ENCODE assay signal across 25 cellular contexts in the genomic region with DNA sequence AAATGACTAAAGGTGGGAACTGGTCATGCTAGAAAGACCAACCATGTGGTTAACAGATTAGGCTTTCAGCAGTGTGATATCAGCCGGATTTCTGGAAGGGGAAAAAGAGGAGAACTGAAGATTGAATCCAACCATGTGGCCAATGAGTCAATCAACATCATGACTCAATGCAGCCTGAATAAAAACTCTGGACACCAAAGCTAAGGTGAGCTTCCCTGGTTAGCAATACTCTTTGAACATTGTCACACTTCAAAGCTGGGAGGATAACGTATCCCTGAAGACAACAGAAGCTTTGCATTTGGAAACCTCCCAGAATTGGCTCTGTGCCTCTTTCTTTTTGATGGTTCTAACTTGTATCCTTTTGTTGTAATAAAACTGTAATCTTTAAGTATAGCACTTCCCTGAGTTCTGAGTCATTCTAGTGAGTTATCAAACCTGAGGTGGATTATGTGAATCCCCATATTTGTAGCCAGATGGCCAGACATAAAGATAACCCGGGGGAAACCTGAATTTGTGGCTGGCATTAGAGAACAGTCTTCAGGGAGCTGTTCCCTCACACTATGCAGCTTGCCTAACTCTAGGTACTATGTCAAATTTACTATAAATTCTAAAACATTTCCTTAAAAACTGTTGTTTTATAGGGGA.
DNase-seq lines count a peak whose midpoint lies in the region; ATAC-seq and TF ChIP-seq lines count a peak whose summit lies in the region.
"Had no signal": no experiment of that assay in that cellular context is flagged by ENCODE, and none has a peak within 500 bp of the region (broad histone marks: within the 10 kb centered on the region; RNA-seq: fewer than 3 reads in every experiment).

No MANE protein-coding gene starts in this region.

- no peak for TF ChIP-seq CTCF in fibroblast of villous mesenchyme (IDR thresholded peaks at IDR 0.05; ENCODE audit: insufficient read depth, low read depth, low read length)

- H3K27me3 Mint-ChIP-seq in immature natural killer cell (ENCODE audit: low read depth in 3 of 3), result no peaks in the 10 kb centered on the region
- H3K27me3 Mint-ChIP-seq in CD4-positive, alpha-beta memory T cell, result no peaks in the 10 kb centered on the region
- H3K27me3 Mint-ChIP-seq: activated CD8-positive, alpha-beta T cell treated with anti-CD3 and anti-CD28 coated beads for 36 hours had no signal

- intact Hi-C loops in CD4-positive, alpha-beta memory T cell (cut with micrococcal nuclease), result no loop called here

- H3K4me3 Mint-ChIP-seq in immature natural killer cell, result no peak overlapping the region
- no peak overlapping the region for H3K4me3 Mint-ChIP-seq in CD4-positive, alpha-beta memory T cell
- H3K4me3 Mint-ChIP-seq: activated CD8-positive, alpha-beta T cell treated with anti-CD3 and anti-CD28 coated beads for 36 hours; natural killer cell had no signal

- H3K27me3 ChIP-seq in CD4-positive, alpha-beta memory T cell (ENCODE audit: insufficient read depth, low read length), result no peaks in the 10 kb centered on the region
- H3K27me3 ChIP-seq: BLaER1, dorsolateral prefrontal cortex, ovary, right lobe of liver, suprapubic skin had no signal

- no peaks in the 10 kb centered on the region for H3K36me3 Mint-ChIP-seq in immature natural killer cell
- no peaks in the 10 kb centered on the region for H3K36me3 Mint-ChIP-seq in CD4-positive, alpha-beta memory T cell

- H3K4me3 ChIP-seq in fibroblast of villous mesenchyme (ENCODE audit: low read depth, low read length), result no peak overlapping the region
- H3K4me3 ChIP-seq in CD4-positive, alpha-beta memory T cell (ENCODE audit: low read length in 2 of 2), result no peak overlapping the region
- H3K4me3 ChIP-seq: BLaER1, dorsolateral prefrontal cortex, ovary, right lobe of liver, suprapubic skin had no signal

- H3K4me1 ChIP-seq in CD4-positive, alpha-beta memory T cell (ENCODE audit: insufficient read depth, low read length), result no peaks in the 10 kb centered on the region
- H3K4me1 ChIP-seq: BLaER1, right lobe of liver, suprapubic skin had no signal

- H3K9me3 ChIP-seq in CD4-positive, alpha-beta memory T cell (ENCODE audit: control insufficient read depth in 1 of 2, low read length in 2 of 2), result no peaks in the 10 kb centered on the region
- H3K9me3 ChIP-seq: BLaER1, ovary, right lobe of liver, suprapubic skin had no signal

- no peaks in the 10 kb centered on the region for H3K4me1 Mint-ChIP-seq in immature natural killer cell
- no peaks in the 10 kb centered on the region for H3K4me1 Mint-ChIP-seq in CD4-positive, alpha-beta memory T cell
- H3K4me1 Mint-ChIP-seq: natural killer cell had no signal

- no peak overlapping the region for H3K27ac ChIP-seq in CD4-positive, alpha-beta memory T cell (ENCODE audit: low read depth, low read length)
- H3K27ac ChIP-seq: BLaER1, dorsolateral prefrontal cortex, epithelial cell of prostate, ovary, right lobe of liver, RWPE1, suprapubic skin had no signal

- CTCF ChIA-PET in CD4-positive, alpha-beta memory T cell (lab: Charles Lee; ENCODE audit: partially characterized antibody), result no interaction called here

- no peak for ATAC-seq in HG03108 (IDR thresholded peaks at IDR 0.05; ENCODE audit: unreplicated experiment)
- no peak for ATAC-seq in GM21526 (IDR thresholded peaks at IDR 0.05; ENCODE audit: low FRiP score, unreplicated experiment)
- ATAC-seq: activated CD8-positive, alpha-beta T cell treated with anti-CD3 and anti-CD28 coated beads for 36 hours; natural killer cell; right lobe of liver; SK-N-SH treated with all-trans-retinoic acid at 6 μM for 48 hours had no signal

- POLR2A ChIA-PET in CD4-positive, alpha-beta memory T cell (lab: Charles Lee; ENCODE audit: partially characterized antibody), result no interaction called here

- H3K36me3 ChIP-seq in CD4-positive, alpha-beta memory T cell (ENCODE audit: insufficient read depth, low read length), result no peaks in the 10 kb centered on the region
- H3K36me3 ChIP-seq: BLaER1, ovary, right lobe of liver, suprapubic skin had no signal

- no peak overlapping the region for H3K27ac Mint-ChIP-seq in immature natural killer cell
- H3K27ac Mint-ChIP-seq in CD4-positive, alpha-beta memory T cell, result no peak overlapping the region
- H3K27ac Mint-ChIP-seq: activated CD8-positive, alpha-beta T cell treated with anti-CD3 and anti-CD28 coated beads for 36 hours; natural killer cell had no signal

- DNase-seq in A172 (ENCODE audit: low spot score) (peak; percentile 62), HCEC 1CT (peak; percentile 21), RKO (ENCODE audit: low spot score) (peak; percentile 11), fibroblast of villous mesenchyme (ENCODE audit: low read depth) (peak; percentile 96), immature natural killer cell (no peak)
- DNase-seq in CD4-positive, alpha-beta memory T cell, result no peak
- DNase-seq: activated CD8-positive, alpha-beta T cell treated with anti-CD3 and anti-CD28 coated beads for 36 hours; activated naive CD4-positive, alpha-beta T cell treated with Interleukin-2 at 50 U/mL for 16 hours; amygdala; caudate nucleus; dorsolateral prefrontal cortex; H7; natural killer cell; NCI-H1092; NCI-H2029; ovary; right lobe of liver; T1000 had no signal

- peaks cover 0 to 24% (median 5%) of the 10 kb centered on the region in 6 donors for H3K9me3 Mint-ChIP-seq in immature natural killer cell
- H3K9me3 Mint-ChIP-seq in CD4-positive, alpha-beta memory T cell, result peaks cover 0 to 4% (median 0%) of the 10 kb centered on the region in 8 donors

Comparison
In these comparisons a context has a peak if more than half of its experiments do, and no peak if none do; other contexts are left out.
1. DNase-seq: peak in A172 (single experiment), HCEC 1CT (single experiment), RKO (single experiment) and fibroblast of villous mesenchyme (single experiment); none in immature natural killer cell (0 of 3) and CD4-positive, alpha-beta memory T cell (0 of 5).